Comparison of ENCODE assay signal across 32 cellular contexts in genomic region chr14:101368629-101369028, GRCh38.
"Had no signal": no experiment of that assay in that cellular context is flagged by ENCODE, and none has a peak within 500 bp of the region (broad histone marks: within the 10 kb centered on the region; RNA-seq: fewer than 3 reads in every experiment).

No MANE protein-coding gene starts in this region.

- H3K9me3 ChIP-seq: ascending aorta, Peyer's patch had no signal

- DNase-seq: activated B cell treated with CpG ODN at 0.5 μM for 24 hours; activated CD4-positive, alpha-beta memory T cell treated with anti-CD3 and anti-CD28 coated beads for 36 hours; activated CD4-positive, alpha-beta T cell treated with anti-CD3 and anti-CD28 coated beads for 4 hours; activated CD4-positive, alpha-beta T cell treated with anti-CD3 and anti-CD28 coated beads, Interleukin-2, amount 50 U/mL, for 1 hour; activated CD4-positive, CD25-positive, alpha-beta regulatory T cell treated with anti-CD3 and anti-CD28 coated beads, Interleukin-2, amount 50 U/mL, for 72 hours; activated CD8-positive, alpha-beta memory T cell treated with anti-CD3 and anti-CD28 coated beads for 24 hours; activated CD8-positive, alpha-beta memory T cell treated with anti-CD3 and anti-CD28 coated beads, Interleukin-2, amount 10 ng/mL, durations not matched to agents 7 days and 5 days; activated CD8-positive, alpha-beta memory T cell treated with anti-CD3 and anti-CD28 coated beads, Interleukin-2, amount 50 U/mL, for 48 hours; activated effector memory CD4-positive, alpha-beta T cell treated with Interleukin-2 at 50 U/mL for 16 hours; activated naive CD4-positive, alpha-beta T cell treated with anti-CD3 and anti-CD28 coated beads, Interleukin-2, amount 10 ng/mL, durations not matched to agents 7 days and 5 days; activated naive CD8-positive, alpha-beta T cell treated with anti-CD3 and anti-CD28 coated beads, Interleukin-2, amount 10 ng/mL, durations not matched to agents 7 days and 5 days; activated T-cell treated with anti-CD3 and anti-CD28 coated beads, Interleukin-2, amount 50 U/mL, for 48 hours; amygdala; NCI-H1105; NCI-H1417 treated with DMSO at 0.1 percent for 48 hours; NCI-H1930; NCI-H345; NCI-H524 treated with DMSO at 0.1 percent for 48 hours; NK-92 treated with Interleukin-12 subunit alpha and Interleukin-12 subunit beta, amount 100 ng/mL, for 24 hours; PC-3; Peyer's patch; RPMI8226; SIG-M5; SW 1271; T-helper 1 cell; T-helper 2 cell; T-helper 9 cell had no signal

- H3K36me3 ChIP-seq: ascending aorta, cardiac muscle cell, Peyer's patch had no signal

- H3K4me3 ChIP-seq: ascending aorta, cardiac muscle cell, K562, Peyer's patch had no signal

- H3K27me3 ChIP-seq: ascending aorta, cardiac muscle cell, Peyer's patch had no signal

- H3K4me1 ChIP-seq: Peyer's patch had no signal

- ATAC-seq: activated CD8-positive, alpha-beta memory T cell treated with anti-CD3 and anti-CD28 coated beads, Interleukin-2, amount 10 ng/mL, durations not matched to agents 7 days and 5 days; K562; PC-3; SK-N-SH treated with all-trans-retinoic acid at 6 μM for 48 hours had no signal

- H3K27ac ChIP-seq: ascending aorta, cardiac muscle cell, Peyer's patch, VCaP had no signal
